Comparison of ENCODE assay signal across 20 cellular contexts in the genomic region with DNA sequence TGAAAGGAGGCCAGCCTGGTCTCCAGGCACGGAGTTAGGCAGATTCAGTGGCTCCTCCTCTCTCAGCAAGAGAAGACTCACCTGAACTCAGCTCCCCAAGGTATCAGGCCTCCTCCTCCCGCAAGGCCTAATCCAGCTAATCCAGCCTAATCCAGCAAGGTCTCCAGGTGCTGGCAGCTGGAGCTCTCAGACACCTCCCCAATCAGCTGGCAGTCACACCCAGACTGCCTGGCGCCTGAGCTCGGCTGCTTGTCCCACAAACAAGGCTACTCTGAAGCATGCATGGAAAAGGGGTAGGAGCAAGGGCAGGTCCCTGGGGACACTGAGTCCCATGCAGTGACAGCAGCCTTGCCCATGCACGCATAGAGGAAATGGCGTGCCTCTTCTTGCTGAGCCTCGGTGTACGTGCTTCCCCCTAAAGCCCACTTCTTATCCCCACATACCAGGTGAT. TPM values are rescaled to one million over a fixed set of nuclear protein-coding genes. Genes with fewer than 3 reads are reported as not detected.
DNase-seq lines count a peak whose midpoint lies in the region; ATAC-seq lines count a peak whose summit lies in the region.
"Had no signal": no experiment of that assay in that cellular context is flagged by ENCODE, and none has a peak within 500 bp of the region (broad histone marks: within the 10 kb centered on the region; RNA-seq: fewer than 3 reads in every experiment).

No MANE protein-coding gene starts in this region.

- H3K27me3 Mint-ChIP-seq in activated naive CD8-positive, alpha-beta T cell treated with anti-CD3 and anti-CD28 coated beads, Interleukin-2, amount 10 ng/mL, durations not matched to agents 7 days and 5 days = peaks cover 6% of the 10 kb centered on the region
- H3K27me3 Mint-ChIP-seq in activated naive CD8-positive, alpha-beta T cell treated with anti-CD3 and anti-CD28 coated beads for 36 hours = no peaks in the 10 kb centered on the region

- H3K9me3 Mint-ChIP-seq in activated naive CD8-positive, alpha-beta T cell treated with anti-CD3 and anti-CD28 coated beads, Interleukin-2, amount 10 ng/mL, durations not matched to agents 7 days and 5 days = no peaks in the 10 kb centered on the region
- H3K9me3 Mint-ChIP-seq in activated naive CD8-positive, alpha-beta T cell treated with anti-CD3 and anti-CD28 coated beads for 36 hours = no peaks in the 10 kb centered on the region
- H3K9me3 Mint-ChIP-seq: immature natural killer cell had no signal

- H3K36me3 Mint-ChIP-seq in activated naive CD8-positive, alpha-beta T cell treated with anti-CD3 and anti-CD28 coated beads, Interleukin-2, amount 10 ng/mL, durations not matched to agents 7 days and 5 days = no peaks in the 10 kb centered on the region
- H3K36me3 Mint-ChIP-seq in activated naive CD8-positive, alpha-beta T cell treated with anti-CD3 and anti-CD28 coated beads for 36 hours = no peaks in the 10 kb centered on the region
- H3K36me3 Mint-ChIP-seq: immature natural killer cell had no signal

- peak; percentile 7 for DNase-seq in activated naive CD8-positive, alpha-beta T cell treated with anti-CD3 and anti-CD28 coated beads, Interleukin-2, amount 10 ng/mL, durations not matched to agents 7 days and 5 days
- DNase-seq in activated naive CD8-positive, alpha-beta T cell treated with anti-CD3 and anti-CD28 coated beads for 36 hours = no peak
- DNase-seq in NCI-H69 (lab: John Stamatoyannopoulos, UW) = peak; percentile 66
- peak; percentile 38 for DNase-seq in islet precursor cell
- no peak for DNase-seq in pons (ENCODE audit: low spot score)
- no peak for DNase-seq in DMS153 treated with DMSO at 0.1 percent for 48 hours (lab: John Stamatoyannopoulos, UW; ENCODE audit: unreplicated experiment)
- DNase-seq in NCI-H226 = no peak
- DNase-seq: activated CD4-positive, CD25-positive, alpha-beta regulatory T cell; cerebellar nuclear complex; immature natural killer cell; NCI-H1436; PC-3; T-helper 2 cell had no signal

- ATAC-seq in activated naive CD8-positive, alpha-beta T cell treated with anti-CD3 and anti-CD28 coated beads, Interleukin-2, amount 10 ng/mL, durations not matched to agents 7 days and 5 days (ENCODE audit: low read depth) = no peak
- ATAC-seq: PC-3 had no signal

- no peak overlapping the region for H3K27ac Mint-ChIP-seq in activated naive CD8-positive, alpha-beta T cell treated with anti-CD3 and anti-CD28 coated beads, Interleukin-2, amount 10 ng/mL, durations not matched to agents 7 days and 5 days
- H3K27ac Mint-ChIP-seq in activated naive CD8-positive, alpha-beta T cell treated with anti-CD3 and anti-CD28 coated beads for 36 hours = no peak overlapping the region
- H3K27ac Mint-ChIP-seq: immature natural killer cell had no signal

- H3K4me3 Mint-ChIP-seq in activated naive CD8-positive, alpha-beta T cell treated with anti-CD3 and anti-CD28 coated beads, Interleukin-2, amount 10 ng/mL, durations not matched to agents 7 days and 5 days = no peak overlapping the region
- H3K4me3 Mint-ChIP-seq in activated naive CD8-positive, alpha-beta T cell treated with anti-CD3 and anti-CD28 coated beads for 36 hours = no peak overlapping the region
- H3K4me3 Mint-ChIP-seq: immature natural killer cell had no signal

- POLR2A ChIA-PET in activated naive CD8-positive, alpha-beta T cell treated with anti-CD3 and anti-CD28 coated beads, Interleukin-2, amount 10 ng/mL, durations not matched to agents 7 days and 5 days (lab: Charles Lee) = no interaction called here

- no peaks in the 10 kb centered on the region for H3K4me1 Mint-ChIP-seq in activated naive CD8-positive, alpha-beta T cell treated with anti-CD3 and anti-CD28 coated beads, Interleukin-2, amount 10 ng/mL, durations not matched to agents 7 days and 5 days
- no peaks in the 10 kb centered on the region for H3K4me1 Mint-ChIP-seq in activated naive CD8-positive, alpha-beta T cell treated with anti-CD3 and anti-CD28 coated beads for 36 hours
- H3K4me1 Mint-ChIP-seq: immature natural killer cell had no signal

RNA-seq across cellular contexts. Expression of a gene that starts 3.3 kb away (rescaled TPM):
- total RNA-seq in activated naive CD8-positive, alpha-beta T cell treated with anti-CD3 and anti-CD28 coated beads, Interleukin-2, amount 10 ng/mL, durations not matched to agents 7 days and 5 days = not detected
- not detected for total RNA-seq in activated naive CD8-positive, alpha-beta T cell treated with anti-CD3 and anti-CD28 coated beads for 36 hours
- total RNA-seq: ascending aorta, lung microvascular endothelial cell, myocyte, NCI-H460, ovary, PC-3, SJCRH30, uterus had no signal

RNA-seq across cellular contexts. Expression of a gene that starts 17.3 kb away (rescaled TPM):
- total RNA-seq in activated naive CD8-positive, alpha-beta T cell treated with anti-CD3 and anti-CD28 coated beads, Interleukin-2, amount 10 ng/mL, durations not matched to agents 7 days and 5 days = not detected
- total RNA-seq in activated naive CD8-positive, alpha-beta T cell treated with anti-CD3 and anti-CD28 coated beads for 36 hours = under 1 TPM; 0.06 to 0.20 TPM
- total RNA-seq: lung microvascular endothelial cell had no signal

Comparison
In these comparisons a context has a peak if more than half of its experiments do, and no peak if none do; other contexts are left out.
1. DNase-seq: peak in activated naive CD8-positive, alpha-beta T cell treated with anti-CD3 and anti-CD28 coated beads, Interleukin-2, amount 10 ng/mL, durations not matched to agents 7 days and 5 days (single experiment), NCI-H69 (single experiment) and islet precursor cell (single experiment); none in activated naive CD8-positive, alpha-beta T cell treated with anti-CD3 and anti-CD28 coated beads for 36 hours (single experiment), pons (single experiment), DMS153 treated with DMSO at 0.1 percent for 48 hours (single experiment) and NCI-H226 (single experiment).